In the genomic region with DNA sequence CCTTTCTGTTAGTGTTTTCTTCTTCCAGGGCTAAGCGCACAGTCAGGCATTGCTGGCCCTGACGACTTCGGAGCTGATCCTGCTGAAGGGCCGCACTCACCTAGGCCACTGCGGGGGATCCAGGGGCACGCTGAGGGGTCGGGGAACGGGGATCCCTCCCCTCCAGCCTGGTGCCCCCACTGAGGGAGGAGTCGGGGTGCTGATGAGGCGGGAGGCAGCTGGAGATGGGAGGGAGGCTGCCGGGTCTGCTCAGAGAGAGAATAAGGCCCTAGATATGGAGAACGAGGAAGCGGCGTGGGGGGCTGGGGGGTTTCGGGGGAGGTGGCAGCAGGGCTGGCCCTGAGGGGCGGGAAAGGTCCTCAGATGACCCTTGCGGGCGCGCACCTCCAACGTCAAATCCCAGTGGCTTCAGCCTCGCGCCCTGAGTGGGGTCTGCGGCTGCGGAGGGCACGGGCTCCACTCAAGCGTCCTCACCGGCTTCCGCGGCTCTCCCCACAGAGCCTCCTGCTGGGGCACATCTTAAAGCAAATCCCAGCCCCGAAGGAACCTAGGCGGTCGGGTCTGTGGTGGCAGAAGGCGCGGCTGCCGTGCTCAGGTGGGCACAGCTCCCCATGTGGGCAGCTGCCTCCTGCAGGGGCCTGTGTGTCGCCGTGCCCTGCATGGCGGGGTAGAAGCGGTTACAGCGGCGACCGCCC, we compare ENCODE assay signal across 1 cellular context.
TF ChIP-seq lines count a peak whose summit lies in the region.

No MANE protein-coding gene starts in this region.

TF ChIP-seq in GM23338, 12 proteins besides CTCF, POLR2A, EP300 and RAD21 (continued from another document):
- TF ChIP-seq ZNF462 (CRISPR knock-in tag; IDR thresholded peaks at IDR 0.05) (no peak), EZH2phosphoT487 (IDR thresholded peaks at IDR 0.05; ENCODE audit: unreplicated experiment) (no peak), POLR2AphosphoS5 (IDR thresholded peaks at IDR 0.05; ENCODE audit: low read depth) (no peak), ETS1 (IDR thresholded peaks at IDR 0.05) (no peak), STAT1 (IDR thresholded peaks at IDR 0.05; ENCODE audit: unreplicated experiment) (no peak), ZNF114 (CRISPR knock-in tag; IDR thresholded peaks at IDR 0.05) (no peak), NANOG (IDR thresholded peaks at IDR 0.05; ENCODE audit: borderline replicate concordance) (no peak)
